24 cellular contexts compared by ENCODE assay signal in the genomic region with DNA sequence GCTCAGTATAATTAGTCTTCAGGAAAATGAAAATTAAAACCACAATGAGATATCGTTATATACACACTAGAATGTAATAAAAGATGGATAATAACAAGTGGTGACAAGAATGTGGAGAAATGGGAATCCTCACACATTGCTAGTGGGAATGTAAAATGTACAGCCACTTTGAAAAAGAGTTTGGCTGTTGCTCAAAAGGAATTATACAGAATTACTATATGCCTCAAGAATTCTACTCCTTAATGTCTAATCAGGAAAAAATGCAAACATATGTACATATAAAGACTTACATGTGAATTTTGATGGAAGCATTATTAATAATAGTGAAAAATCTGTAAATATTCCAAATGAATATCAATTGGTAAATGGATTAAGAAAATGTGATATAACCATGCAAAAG.
"Had no signal": no experiment of that assay in that cellular context is flagged by ENCODE, and none has a peak within 500 bp of the region (broad histone marks: within the 10 kb centered on the region; RNA-seq: fewer than 3 reads in every experiment).

No MANE protein-coding gene starts in this region.

- H3K4me3 ChIP-seq: Peyer's patch, SJSA1 had no signal

- H3K4me1 ChIP-seq: Peyer's patch, SJSA1 had no signal

- DNase-seq: activated CD4-positive, alpha-beta memory T cell treated with anti-CD3 and anti-CD28 coated beads for 36 hours; activated CD4-positive, alpha-beta T cell treated with anti-CD3 and anti-CD28 coated beads, Interleukin-2, amount 10 ng/mL, durations not matched to agents 7 days and 5 days; activated CD4-positive, CD25-positive, alpha-beta regulatory T cell; activated CD8-positive, alpha-beta memory T cell treated with anti-CD3 and anti-CD28 coated beads for 24 hours; activated effector memory CD4-positive, alpha-beta T cell treated with anti-CD3 and anti-CD28 coated beads, Interleukin-2, amount 50 U/mL, for 16 hours; activated naive CD4-positive, alpha-beta T cell treated with Interleukin-2 at 50 U/mL for 16 hours; activated naive CD8-positive, alpha-beta T cell treated with anti-CD3 and anti-CD28 coated beads, Interleukin-2, amount 50 U/mL, for 24 hours; activated T-cell treated with anti-CD3 and anti-CD28 coated beads, Interleukin-2, amount 50 U/mL, for 4 hours; Karpas-422; MM.1S; NCI-H1105; NCI-H1436; NCI-H1694 treated with DMSO at 0.1 percent for 48 hours; NCI-H2029 treated with DMSO at 0.1 percent for 48 hours; NCI-H510A treated with DMSO at 0.1 percent for 48 hours; NCI-H69; NK-92 treated with Interleukin-12 subunit alpha and Interleukin-12 subunit beta, amount 100 ng/mL, for 24 hours; OCI-M1; Peyer's patch; SHP77; T-cell had no signal

- H3K27ac ChIP-seq: Peyer's patch, SJSA1, VCaP had no signal

- ATAC-seq: activated naive CD4-positive, alpha-beta T cell treated with anti-CD3 and anti-CD28 coated beads, Interleukin-2, amount 50 U/mL, for 72 hours; activated naive CD8-positive, alpha-beta T cell treated with anti-CD3 and anti-CD28 coated beads, Interleukin-2, amount 50 U/mL, for 24 hours; activated T-cell treated with anti-CD3 and anti-CD28 coated beads, Interleukin-2, amount 50 U/mL, for 4 hours; T-cell had no signal

- H3K27me3 ChIP-seq: Peyer's patch, SJSA1 had no signal

- H3K9me3 ChIP-seq: Peyer's patch, SJSA1 had no signal

- H3K36me3 ChIP-seq: Peyer's patch, SJSA1 had no signal
